21 cellular contexts compared by ENCODE assay signal in genomic region chr14:20956376-20956976, GRCh38. TPM values are rescaled to one million over a fixed set of nuclear protein-coding genes. Genes with fewer than 3 reads are reported as not detected.
"Had no signal": no experiment of that assay in that cellular context is flagged by ENCODE, and none has a peak within 500 bp of the region (broad histone marks: within the 10 kb centered on the region; RNA-seq: fewer than 3 reads in every experiment).

No MANE protein-coding gene starts in this region.

- H3K9me3 ChIP-seq: colonic mucosa, mucosa of descending colon, spleen, thyroid gland had no signal

- H3K4me2 ChIP-seq: hepatocyte had no signal

- H3K36me3 ChIP-seq: colonic mucosa, spleen, thyroid gland had no signal

- H3K27ac ChIP-seq: colonic mucosa, epithelial cell of prostate, foreskin keratinocyte, hepatocyte, parathyroid adenoma, thyroid gland had no signal

- H3K4me3 Mint-ChIP-seq: brain, endodermal cell, naive B cell had no signal

- FAIRE-seq: islet of Langerhans had no signal

- H3K4me1 ChIP-seq: colonic mucosa, parathyroid adenoma, thyroid gland had no signal

- ATAC-seq: foreskin keratinocyte, left cardiac atrium, mucosa of descending colon had no signal

- H3K9ac ChIP-seq: parathyroid adenoma had no signal

- H3K27ac Mint-ChIP-seq: activated T-helper 2 cell treated with anti-CD3 and anti-CD28 coated beads, Interferon-gamma antibody, Interleukin-2, Interleukin-4, amounts not matched to agents 10 μg/mL and 5 μg/mL and 100 μg/mL, durations not matched to agents 14 hours and 24 hours and 36 hours; brain; endodermal cell; naive B cell had no signal

- DNase-seq: activated CD4-positive, alpha-beta T cell treated with anti-CD3 and anti-CD28 coated beads for 48 hours; activated CD4-positive, CD25-positive, alpha-beta regulatory T cell; activated naive CD4-positive, alpha-beta T cell treated with Interleukin-2 at 50 U/mL for 16 hours; anterior cingulate cortex; caudate nucleus; colonic mucosa; endodermal cell; foreskin keratinocyte; left cardiac atrium; mesenchymal stem cell; mucosa of descending colon; naive B cell; spleen; thyroid gland had no signal

- H3K79me2 ChIP-seq: hepatocyte, parathyroid adenoma had no signal

- H3K4me3 ChIP-seq: colonic mucosa, hepatocyte, mucosa of descending colon, spleen, thyroid gland had no signal

- H3K27me3 ChIP-seq: colonic mucosa, hepatocyte, thyroid gland had no signal

- H3K36me3 Mint-ChIP-seq: brain, naive B cell had no signal

- H3K9me3 Mint-ChIP-seq: activated T-helper 2 cell treated with anti-CD3 and anti-CD28 coated beads, Interferon-gamma antibody, Interleukin-2, Interleukin-4, amounts not matched to agents 10 μg/mL and 5 μg/mL and 100 μg/mL, durations not matched to agents 14 hours and 24 hours and 36 hours; brain; endodermal cell; naive B cell had no signal

- H2AFZ ChIP-seq: hepatocyte, parathyroid adenoma had no signal

RNA-seq across cellular contexts. Expression of gene RNASE2, which starts 1.2 kb away (rescaled TPM):
- total RNA-seq: activated T-helper 2 cell treated with anti-CD3 and anti-CD28 coated beads, Interferon-gamma antibody, Interleukin-2, Interleukin-4, amounts not matched to agents 10 μg/mL and 5 μg/mL and 100 μg/mL, durations not matched to agents 14 hours and 24 hours and 36 hours; endodermal cell; foreskin keratinocyte; renal cortical epithelial cell; thyroid gland had no signal
- polyA plus RNA-seq: foreskin keratinocyte had no signal

RNA-seq across cellular contexts. Expression of gene SLC39A2, which starts 42.6 kb away (rescaled TPM):
- total RNA-seq: foreskin keratinocyte, left cardiac atrium, renal cortical epithelial cell, thyroid gland had no signal
